In the genomic region with DNA sequence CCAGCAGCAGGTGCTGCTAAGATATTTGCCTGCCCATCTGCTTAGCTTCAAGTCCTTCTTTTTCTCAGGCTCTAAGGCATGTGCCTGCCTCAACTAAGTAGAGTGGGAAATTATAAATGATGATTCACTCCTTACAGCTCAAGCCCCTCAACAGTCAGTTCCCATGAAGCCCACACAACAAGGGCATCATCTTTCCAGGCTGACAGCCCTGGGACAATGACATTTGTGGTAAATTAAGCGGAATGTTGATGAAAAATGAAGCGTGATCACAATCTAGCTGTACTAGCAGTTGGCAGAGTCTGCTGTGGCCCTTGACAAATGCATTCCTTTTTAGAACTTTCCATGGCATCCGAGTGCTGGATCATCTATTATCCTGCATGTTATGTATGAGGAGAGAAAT, we compare ENCODE assay signal across 20 cellular contexts.
"Had no signal": no experiment of that assay in that cellular context is flagged by ENCODE, and none has a peak within 500 bp of the region (broad histone marks: within the 10 kb centered on the region; RNA-seq: fewer than 3 reads in every experiment).

No MANE protein-coding gene starts in this region.

- H3K4me1 ChIP-seq: SJSA1 had no signal

- H3K36me3 ChIP-seq: MG63, SJSA1 had no signal

- H3K27ac ChIP-seq: SJSA1, SK-N-MC had no signal

- H3K4me3 ChIP-seq: MG63, SJSA1, SK-N-MC had no signal

- H3K27me3 ChIP-seq: SJSA1 had no signal

- H3K9me3 ChIP-seq: MG63, SJSA1 had no signal

- DNase-seq: IMR-90, Karpas-422, KG1, MG63, NCI-H1092, NCI-H1105 treated with DMSO at 0.1 percent for 48 hours, NCI-H1436, NCI-H1930, NCI-H2081, NCI-H2107, NCI-H345, NCI-H446 treated with DMSO at 0.1 percent for 48 hours, NCI-H510A treated with DMSO at 0.1 percent for 48 hours, NCI-H526, Right ventricle myocardium superior, RPMI8226, SIG-M5 had no signal

- ATAC-seq: HepG2 had no signal
